In genomic region chr3:27220166-27220565, GRCh38 we compare ENCODE assay signal across 1 cellular context.
TF ChIP-seq lines count a peak whose summit lies in the region.

No MANE protein-coding gene starts in this region.

TF ChIP-seq in H1, 55 proteins besides CTCF, POLR2A, EP300 and RAD21 (continued from another document):
- TF ChIP-seq, protein P1, sequence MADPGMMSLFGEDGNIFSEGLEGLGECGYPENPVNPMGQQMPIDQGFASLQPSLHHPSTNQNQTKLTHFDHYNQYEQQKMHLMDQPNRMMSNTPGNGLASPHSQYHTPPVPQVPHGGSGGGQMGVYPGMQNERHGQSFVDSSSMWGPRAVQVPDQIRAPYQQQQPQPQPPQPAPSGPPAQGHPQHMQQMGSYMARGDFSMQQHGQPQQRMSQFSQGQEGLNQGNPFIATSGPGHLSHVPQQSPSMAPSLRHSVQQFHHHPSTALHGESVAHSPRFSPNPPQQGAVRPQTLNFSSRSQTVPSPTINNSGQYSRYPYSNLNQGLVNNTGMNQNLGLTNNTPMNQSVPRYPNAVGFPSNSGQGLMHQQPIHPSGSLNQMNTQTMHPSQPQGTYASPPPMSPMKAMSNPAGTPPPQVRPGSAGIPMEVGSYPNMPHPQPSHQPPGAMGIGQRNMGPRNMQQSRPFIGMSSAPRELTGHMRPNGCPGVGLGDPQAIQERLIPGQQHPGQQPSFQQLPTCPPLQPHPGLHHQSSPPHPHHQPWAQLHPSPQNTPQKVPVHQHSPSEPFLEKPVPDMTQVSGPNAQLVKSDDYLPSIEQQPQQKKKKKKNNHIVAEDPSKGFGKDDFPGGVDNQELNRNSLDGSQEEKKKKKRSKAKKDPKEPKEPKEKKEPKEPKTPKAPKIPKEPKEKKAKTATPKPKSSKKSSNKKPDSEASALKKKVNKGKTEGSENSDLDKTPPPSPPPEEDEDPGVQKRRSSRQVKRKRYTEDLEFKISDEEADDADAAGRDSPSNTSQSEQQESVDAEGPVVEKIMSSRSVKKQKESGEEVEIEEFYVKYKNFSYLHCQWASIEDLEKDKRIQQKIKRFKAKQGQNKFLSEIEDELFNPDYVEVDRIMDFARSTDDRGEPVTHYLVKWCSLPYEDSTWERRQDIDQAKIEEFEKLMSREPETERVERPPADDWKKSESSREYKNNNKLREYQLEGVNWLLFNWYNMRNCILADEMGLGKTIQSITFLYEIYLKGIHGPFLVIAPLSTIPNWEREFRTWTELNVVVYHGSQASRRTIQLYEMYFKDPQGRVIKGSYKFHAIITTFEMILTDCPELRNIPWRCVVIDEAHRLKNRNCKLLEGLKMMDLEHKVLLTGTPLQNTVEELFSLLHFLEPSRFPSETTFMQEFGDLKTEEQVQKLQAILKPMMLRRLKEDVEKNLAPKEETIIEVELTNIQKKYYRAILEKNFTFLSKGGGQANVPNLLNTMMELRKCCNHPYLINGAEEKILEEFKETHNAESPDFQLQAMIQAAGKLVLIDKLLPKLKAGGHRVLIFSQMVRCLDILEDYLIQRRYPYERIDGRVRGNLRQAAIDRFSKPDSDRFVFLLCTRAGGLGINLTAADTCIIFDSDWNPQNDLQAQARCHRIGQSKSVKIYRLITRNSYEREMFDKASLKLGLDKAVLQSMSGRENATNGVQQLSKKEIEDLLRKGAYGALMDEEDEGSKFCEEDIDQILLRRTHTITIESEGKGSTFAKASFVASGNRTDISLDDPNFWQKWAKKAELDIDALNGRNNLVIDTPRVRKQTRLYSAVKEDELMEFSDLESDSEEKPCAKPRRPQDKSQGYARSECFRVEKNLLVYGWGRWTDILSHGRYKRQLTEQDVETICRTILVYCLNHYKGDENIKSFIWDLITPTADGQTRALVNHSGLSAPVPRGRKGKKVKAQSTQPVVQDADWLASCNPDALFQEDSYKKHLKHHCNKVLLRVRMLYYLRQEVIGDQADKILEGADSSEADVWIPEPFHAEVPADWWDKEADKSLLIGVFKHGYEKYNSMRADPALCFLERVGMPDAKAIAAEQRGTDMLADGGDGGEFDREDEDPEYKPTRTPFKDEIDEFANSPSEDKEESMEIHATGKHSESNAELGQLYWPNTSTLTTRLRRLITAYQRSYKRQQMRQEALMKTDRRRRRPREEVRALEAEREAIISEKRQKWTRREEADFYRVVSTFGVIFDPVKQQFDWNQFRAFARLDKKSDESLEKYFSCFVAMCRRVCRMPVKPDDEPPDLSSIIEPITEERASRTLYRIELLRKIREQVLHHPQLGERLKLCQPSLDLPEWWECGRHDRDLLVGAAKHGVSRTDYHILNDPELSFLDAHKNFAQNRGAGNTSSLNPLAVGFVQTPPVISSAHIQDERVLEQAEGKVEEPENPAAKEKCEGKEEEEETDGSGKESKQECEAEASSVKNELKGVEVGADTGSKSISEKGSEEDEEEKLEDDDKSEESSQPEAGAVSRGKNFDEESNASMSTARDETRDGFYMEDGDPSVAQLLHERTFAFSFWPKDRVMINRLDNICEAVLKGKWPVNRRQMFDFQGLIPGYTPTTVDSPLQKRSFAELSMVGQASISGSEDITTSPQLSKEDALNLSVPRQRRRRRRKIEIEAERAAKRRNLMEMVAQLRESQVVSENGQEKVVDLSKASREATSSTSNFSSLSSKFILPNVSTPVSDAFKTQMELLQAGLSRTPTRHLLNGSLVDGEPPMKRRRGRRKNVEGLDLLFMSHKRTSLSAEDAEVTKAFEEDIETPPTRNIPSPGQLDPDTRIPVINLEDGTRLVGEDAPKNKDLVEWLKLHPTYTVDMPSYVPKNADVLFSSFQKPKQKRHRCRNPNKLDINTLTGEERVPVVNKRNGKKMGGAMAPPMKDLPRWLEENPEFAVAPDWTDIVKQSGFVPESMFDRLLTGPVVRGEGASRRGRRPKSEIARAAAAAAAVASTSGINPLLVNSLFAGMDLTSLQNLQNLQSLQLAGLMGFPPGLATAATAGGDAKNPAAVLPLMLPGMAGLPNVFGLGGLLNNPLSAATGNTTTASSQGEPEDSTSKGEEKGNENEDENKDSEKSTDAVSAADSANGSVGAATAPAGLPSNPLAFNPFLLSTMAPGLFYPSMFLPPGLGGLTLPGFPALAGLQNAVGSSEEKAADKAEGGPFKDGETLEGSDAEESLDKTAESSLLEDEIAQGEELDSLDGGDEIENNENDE (IDR thresholded peaks at IDR 0.05; ENCODE audit: insufficient replicate concordance, low read length) = no peak
